ENCODE assay signal across 8 cellular contexts in genomic region chr15:74461847-74462511, GRCh38. TPM values are rescaled to one million over a fixed set of nuclear protein-coding genes. Genes with fewer than 3 reads are reported as not detected.
DNase-seq lines count a peak whose midpoint lies in the region; ATAC-seq and TF ChIP-seq lines count a peak whose summit lies in the region.

No MANE protein-coding gene starts in this region.

- H3K4me1 ChIP-seq in A673 (ENCODE audit: insufficient read depth, low read length, poor library complexity, severe bottlenecking) (no peaks in the 10 kb centered on the region), right lobe of liver (peaks cover 0 to 10% (median 3%) of the 10 kb centered on the region in 4 donors)

- H3K4me3 Mint-ChIP-seq in activated naive CD8-positive, alpha-beta T cell treated with anti-CD3 and anti-CD28 coated beads, Interleukin-2, amount 50 U/mL, for 24 hours, result peak overlapping the region; percentile 96

- peak overlapping the region; percentile 90 for H3K27ac Mint-ChIP-seq in activated naive CD8-positive, alpha-beta T cell treated with anti-CD3 and anti-CD28 coated beads, Interleukin-2, amount 50 U/mL, for 24 hours

- 23% methylated on average over 7 of the region's 8 CpGs for WGBS in right lobe of liver (ENCODE audit: insufficient coverage, low coverage, low lambda C conversion rate, missing lambda C conversion rate)

- no peaks in the 10 kb centered on the region for H3K27me3 ChIP-seq in A673 (replicated peaks; ENCODE audit: insufficient read depth, low read depth, low read length, poor library complexity)
- H3K27me3 ChIP-seq in right lobe of liver, result no peaks in the 10 kb centered on the region

- DNase-seq in A673 (ENCODE audit: low spot score), result peak; percentile 27
- no peak for DNase-seq in HFF-Myc (ENCODE audit: extremely low read depth, low read depth)
- DNase-seq in activated naive CD8-positive, alpha-beta T cell treated with anti-CD3 and anti-CD28 coated beads, Interleukin-2, amount 50 U/mL, for 24 hours, result no peak
- DNase-seq in right lobe of liver, result no peak
- no peak for DNase-seq in NCI-H2171 (lab: John Stamatoyannopoulos, UW)
- DNase-seq in stimulated activated CD4-positive, alpha-beta T cell treated with anti-CD3 and anti-CD28 coated beads, Interleukin-1b, Interleukin-23, amount 100 ng/mL, for 48 hours, result no peak
- DNase-seq in GF-D8 (lab: John Stamatoyannopoulos, UW), result no peak

- no peak for TF ChIP-seq CTCF in A673 (conservative IDR thresholded peaks at IDR 0.05; ENCODE audit: low read depth, low read length)
- TF ChIP-seq CTCF in HFF-Myc (IDR thresholded peaks at IDR 0.05; ENCODE audit: low read depth, low read length, missing control alignments), result no peak
- no peak for TF ChIP-seq CTCF in right lobe of liver (IDR thresholded peaks at IDR 0.05)

- H3K27me3 Mint-ChIP-seq in activated naive CD8-positive, alpha-beta T cell treated with anti-CD3 and anti-CD28 coated beads, Interleukin-2, amount 50 U/mL, for 24 hours, result no peaks in the 10 kb centered on the region

- no peaks in the 10 kb centered on the region for H3K9me3 ChIP-seq in A673 (ENCODE audit: low read depth, low read length, poor library complexity, severe bottlenecking)
- no peaks in the 10 kb centered on the region for H3K9me3 ChIP-seq in right lobe of liver

- H3K36me3 Mint-ChIP-seq in activated naive CD8-positive, alpha-beta T cell treated with anti-CD3 and anti-CD28 coated beads, Interleukin-2, amount 50 U/mL, for 24 hours (ENCODE audit: low read depth), result peaks cover 22% of the 10 kb centered on the region

- POLR2A ChIA-PET in A673 (lab: Charles Lee; ENCODE audit: low non-redundant PET), result no interaction called here

- intact Hi-C loops in A673 (cut with micrococcal nuclease; ENCODE audit: unreplicated experiment), result no loop called here
- intact Hi-C loops in right lobe of liver (cut with DNase I), result no loop called here

- no peak for ATAC-seq in activated naive CD8-positive, alpha-beta T cell treated with anti-CD3 and anti-CD28 coated beads, Interleukin-2, amount 50 U/mL, for 24 hours
- no peak for ATAC-seq in right lobe of liver
- ATAC-seq in GM18868 (IDR thresholded peaks at IDR 0.05; ENCODE audit: unreplicated experiment), result no peak

- CTCF ChIA-PET in A673 (lab: Charles Lee), result no interaction called here

- no TSS peak for BruUV-seq in A673 (replicated peaks; lab: Mats Ljungman, UMichigan)

- no peak for TF ChIP-seq POLR2A in right lobe of liver (IDR thresholded peaks at IDR 0.05)

- peak overlapping the region; percentile 89 for H3K27ac ChIP-seq in A673 (ENCODE audit: low read depth, low read length, poor library complexity, severe bottlenecking)
- no peak overlapping the region for H3K27ac ChIP-seq in right lobe of liver

- H3K9me3 Mint-ChIP-seq in activated naive CD8-positive, alpha-beta T cell treated with anti-CD3 and anti-CD28 coated beads, Interleukin-2, amount 50 U/mL, for 24 hours, result no peaks in the 10 kb centered on the region

- H3K4me3 ChIP-seq in A673 (ENCODE audit: low read depth, low read length, poor library complexity, severe bottlenecking), result peak overlapping the region; percentile 76
- H3K4me3 ChIP-seq in HFF-Myc (replicated peaks; ENCODE audit: low read depth, low read length), result peak overlapping the region; percentile 84
- H3K4me3 ChIP-seq in right lobe of liver, result peak overlapping the region; percentile 80 to 82 (median 82)

- peaks cover 52% of the 10 kb centered on the region for H3K4me1 Mint-ChIP-seq in activated naive CD8-positive, alpha-beta T cell treated with anti-CD3 and anti-CD28 coated beads, Interleukin-2, amount 50 U/mL, for 24 hours

- peaks cover 6% of the 10 kb centered on the region for H3K36me3 ChIP-seq in A673 (ENCODE audit: insufficient read depth, low read length, poor library complexity, severe bottlenecking)
- H3K36me3 ChIP-seq in right lobe of liver, result peaks cover 0 to 7% (median 0%) of the 10 kb centered on the region in 4 donors

RNA-seq across cellular contexts. Expression of gene UBL7, which starts 1.0 kb away (rescaled TPM):
- 72.5 and 74.7 TPM in 2 replicates for total RNA-seq in A673 (2021)
- total RNA-seq in right lobe of liver, result 10 to 100 TPM; 14.8 to 38.0 (median 17.3) TPM

RNA-seq across cellular contexts. Expression of gene SEMA7A, which starts 28.2 kb away (rescaled TPM):
- total RNA-seq in A673 (2021) (0.45 and 1.4 TPM in 2 replicates), right lobe of liver (1 to 10 TPM in 3 of 6 experiments, under 1 TPM in 3; 0.42 to 2.4 (median 1.1) TPM)
